In the genomic region with DNA sequence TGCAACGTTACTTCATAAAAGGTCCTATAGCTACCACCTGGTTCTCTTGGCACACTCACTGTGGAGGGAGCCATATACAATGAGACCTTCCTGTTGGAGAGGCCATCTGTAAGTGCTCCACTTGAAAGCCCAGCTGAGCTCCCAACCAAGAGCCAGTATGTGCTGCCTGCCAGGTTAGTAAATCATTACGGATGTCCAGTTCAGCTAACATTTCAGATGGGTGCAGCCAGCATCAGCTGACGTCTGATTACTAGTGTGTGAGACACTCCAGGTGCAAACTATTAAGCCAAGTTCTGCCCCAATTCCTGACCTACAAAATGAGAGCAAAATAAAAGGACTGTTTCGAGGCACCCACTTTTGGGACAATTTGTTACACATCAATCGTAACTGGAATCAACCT, we compare ENCODE assay signal across 13 cellular contexts.
"Had no signal": no experiment of that assay in that cellular context is flagged by ENCODE, and none has a peak within 500 bp of the region (broad histone marks: within the 10 kb centered on the region; RNA-seq: fewer than 3 reads in every experiment).

No MANE protein-coding gene starts in this region.

- H3K4me1 Mint-ChIP-seq: activated CD4-positive, alpha-beta T cell treated with anti-CD3 and anti-CD28 coated beads, Interleukin-2, amount 10 ng/mL, durations not matched to agents 24 days and 14 days; activated naive CD8-positive, alpha-beta T cell treated with anti-CD3 and anti-CD28 coated beads, Interleukin-2, amount 50 U/mL, for 24 hours; neural progenitor cell; stimulated activated naive CD8-positive, alpha-beta T cell treated with anti-CD3 and anti-CD28 coated beads, Interleukin-15, amount 100 ng/mL, for 72 hours had no signal

- H3K9ac ChIP-seq: neural progenitor cell, parathyroid adenoma had no signal

- H2AFZ ChIP-seq: neural progenitor cell, parathyroid adenoma had no signal

- H3K27ac ChIP-seq: ascending aorta, cardiac muscle cell, foreskin keratinocyte, neural progenitor cell, parathyroid adenoma, testis had no signal

- H3K9me3 Mint-ChIP-seq: neural progenitor cell had no signal

- H3K36me3 ChIP-seq: ascending aorta, cardiac muscle cell, neural progenitor cell had no signal

- H3K27me3 Mint-ChIP-seq: activated CD4-positive, alpha-beta T cell treated with anti-CD3 and anti-CD28 coated beads, Interleukin-2, amount 10 ng/mL, durations not matched to agents 24 days and 14 days; activated naive CD8-positive, alpha-beta T cell treated with anti-CD3 and anti-CD28 coated beads, Interleukin-2, amount 50 U/mL, for 24 hours; stimulated activated naive CD8-positive, alpha-beta T cell treated with anti-CD3 and anti-CD28 coated beads, Interleukin-15, amount 100 ng/mL, for 72 hours had no signal

- ATAC-seq: activated naive CD8-positive, alpha-beta T cell treated with anti-CD3 and anti-CD28 coated beads, Interleukin-2, amount 50 U/mL, for 24 hours; foreskin keratinocyte; left ventricle myocardium superior; stimulated activated naive CD8-positive, alpha-beta T cell treated with anti-CD3 and anti-CD28 coated beads, Interleukin-15, amount 100 ng/mL, for 72 hours had no signal

- H3K4me3 Mint-ChIP-seq: activated CD4-positive, alpha-beta T cell treated with anti-CD3 and anti-CD28 coated beads, Interleukin-2, amount 10 ng/mL, durations not matched to agents 24 days and 14 days; activated naive CD8-positive, alpha-beta T cell treated with anti-CD3 and anti-CD28 coated beads, Interleukin-2, amount 50 U/mL, for 24 hours; neural progenitor cell; stimulated activated naive CD8-positive, alpha-beta T cell treated with anti-CD3 and anti-CD28 coated beads, Interleukin-15, amount 100 ng/mL, for 72 hours had no signal

- H3K4me3 ChIP-seq: ascending aorta, cardiac muscle cell, neural progenitor cell, testis had no signal

- H3K27me3 ChIP-seq: ascending aorta, cardiac muscle cell, foreskin keratinocyte, neural progenitor cell, testis had no signal

- H3K4me2 ChIP-seq: neural progenitor cell had no signal

- H3K79me2 ChIP-seq: parathyroid adenoma had no signal

- H3K27ac Mint-ChIP-seq: activated CD4-positive, alpha-beta T cell treated with anti-CD3 and anti-CD28 coated beads, Interleukin-2, amount 10 ng/mL, durations not matched to agents 24 days and 14 days; activated naive CD8-positive, alpha-beta T cell treated with anti-CD3 and anti-CD28 coated beads, Interleukin-2, amount 50 U/mL, for 24 hours; neural progenitor cell; stimulated activated naive CD8-positive, alpha-beta T cell treated with anti-CD3 and anti-CD28 coated beads, Interleukin-15, amount 100 ng/mL, for 72 hours had no signal

- H3K36me3 Mint-ChIP-seq: neural progenitor cell had no signal

- H3K9me3 ChIP-seq: ascending aorta, testis had no signal

- H3K4me1 ChIP-seq: ascending aorta, foreskin keratinocyte, parathyroid adenoma, testis had no signal

- DNase-seq: activated CD4-positive, alpha-beta T cell treated with anti-CD3 and anti-CD28 coated beads, Interleukin-2, amount 10 ng/mL, durations not matched to agents 24 days and 14 days; activated naive CD4-positive, alpha-beta T cell treated with Interleukin-2 at 50 U/mL for 16 hours; activated naive CD8-positive, alpha-beta T cell treated with anti-CD3 and anti-CD28 coated beads, Interleukin-2, amount 50 U/mL, for 24 hours; foreskin keratinocyte; left ventricle myocardium superior; stimulated activated CD4-positive, alpha-beta T cell treated with anti-CD3 and anti-CD28 coated beads, Interleukin-15, amount 100 ng/mL, for 24 hours; stimulated activated CD4-positive, alpha-beta T cell treated with anti-CD3 and anti-CD28 coated beads, Interleukin-4, amount 100 ng/mL, for 24 hours; stimulated activated naive CD8-positive, alpha-beta T cell treated with anti-CD3 and anti-CD28 coated beads, Interleukin-15, amount 100 ng/mL, for 72 hours; testis had no signal
